Comparison of ENCODE assay signal across 8 cellular contexts in genomic region chr18:55195863-55196262, GRCh38.
"Had no signal": no experiment of that assay in that cellular context is flagged by ENCODE, and none has a peak within 500 bp of the region (broad histone marks: within the 10 kb centered on the region; RNA-seq: fewer than 3 reads in every experiment).

No MANE protein-coding gene starts in this region.

- H3K4me3 Mint-ChIP-seq: IgD-negative memory B cell had no signal

- ATAC-seq: HepG2 had no signal

- H3K9ac ChIP-seq: KMS-11 had no signal

- H3K9me3 Mint-ChIP-seq: IgD-negative memory B cell had no signal

- H3K4me1 Mint-ChIP-seq: IgD-negative memory B cell had no signal

- H3K4me2 ChIP-seq: KMS-11 had no signal

- H3K36me3 Mint-ChIP-seq: IgD-negative memory B cell had no signal

- H3K27ac ChIP-seq: HL-60, KMS-11 had no signal

- FAIRE-seq: HepG2, HTR-8/SVneo had no signal

- H3K27ac Mint-ChIP-seq: IgD-negative memory B cell had no signal

- DNase-seq: IMR-90, KBM-7, KG1 had no signal
